In genomic region chr13:109790951-109791605, GRCh38 we compare ENCODE assay signal across 1 cellular context.
TF ChIP-seq lines count a peak whose summit lies in the region.

No MANE protein-coding gene starts in this region.

TF ChIP-seq in GM23338, 12 proteins besides CTCF, POLR2A, EP300 and RAD21 (continued from another document):
- TF ChIP-seq, protein P1, sequence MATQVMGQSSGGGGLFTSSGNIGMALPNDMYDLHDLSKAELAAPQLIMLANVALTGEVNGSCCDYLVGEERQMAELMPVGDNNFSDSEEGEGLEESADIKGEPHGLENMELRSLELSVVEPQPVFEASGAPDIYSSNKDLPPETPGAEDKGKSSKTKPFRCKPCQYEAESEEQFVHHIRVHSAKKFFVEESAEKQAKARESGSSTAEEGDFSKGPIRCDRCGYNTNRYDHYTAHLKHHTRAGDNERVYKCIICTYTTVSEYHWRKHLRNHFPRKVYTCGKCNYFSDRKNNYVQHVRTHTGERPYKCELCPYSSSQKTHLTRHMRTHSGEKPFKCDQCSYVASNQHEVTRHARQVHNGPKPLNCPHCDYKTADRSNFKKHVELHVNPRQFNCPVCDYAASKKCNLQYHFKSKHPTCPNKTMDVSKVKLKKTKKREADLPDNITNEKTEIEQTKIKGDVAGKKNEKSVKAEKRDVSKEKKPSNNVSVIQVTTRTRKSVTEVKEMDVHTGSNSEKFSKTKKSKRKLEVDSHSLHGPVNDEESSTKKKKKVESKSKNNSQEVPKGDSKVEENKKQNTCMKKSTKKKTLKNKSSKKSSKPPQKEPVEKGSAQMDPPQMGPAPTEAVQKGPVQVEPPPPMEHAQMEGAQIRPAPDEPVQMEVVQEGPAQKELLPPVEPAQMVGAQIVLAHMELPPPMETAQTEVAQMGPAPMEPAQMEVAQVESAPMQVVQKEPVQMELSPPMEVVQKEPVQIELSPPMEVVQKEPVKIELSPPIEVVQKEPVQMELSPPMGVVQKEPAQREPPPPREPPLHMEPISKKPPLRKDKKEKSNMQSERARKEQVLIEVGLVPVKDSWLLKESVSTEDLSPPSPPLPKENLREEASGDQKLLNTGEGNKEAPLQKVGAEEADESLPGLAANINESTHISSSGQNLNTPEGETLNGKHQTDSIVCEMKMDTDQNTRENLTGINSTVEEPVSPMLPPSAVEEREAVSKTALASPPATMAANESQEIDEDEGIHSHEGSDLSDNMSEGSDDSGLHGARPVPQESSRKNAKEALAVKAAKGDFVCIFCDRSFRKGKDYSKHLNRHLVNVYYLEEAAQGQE (IDR thresholded peaks at IDR 0.05; ENCODE audit: unreplicated experiment): no peak
- TF ChIP-seq ZNF331 (CRISPR knock-in tag; IDR thresholded peaks at IDR 0.05; ENCODE audit: low read depth): no peak
